1 cellular context compared by ENCODE assay signal in genomic region chr4:6546681-6547447, GRCh38.
TF ChIP-seq lines count a peak whose summit lies in the region.

No MANE protein-coding gene starts in this region.

TF ChIP-seq in HepG2, 621 proteins besides CTCF, POLR2A, EP300 and RAD21 (continued from another document and continues in another):
- TF ChIP-seq, protein P1, sequence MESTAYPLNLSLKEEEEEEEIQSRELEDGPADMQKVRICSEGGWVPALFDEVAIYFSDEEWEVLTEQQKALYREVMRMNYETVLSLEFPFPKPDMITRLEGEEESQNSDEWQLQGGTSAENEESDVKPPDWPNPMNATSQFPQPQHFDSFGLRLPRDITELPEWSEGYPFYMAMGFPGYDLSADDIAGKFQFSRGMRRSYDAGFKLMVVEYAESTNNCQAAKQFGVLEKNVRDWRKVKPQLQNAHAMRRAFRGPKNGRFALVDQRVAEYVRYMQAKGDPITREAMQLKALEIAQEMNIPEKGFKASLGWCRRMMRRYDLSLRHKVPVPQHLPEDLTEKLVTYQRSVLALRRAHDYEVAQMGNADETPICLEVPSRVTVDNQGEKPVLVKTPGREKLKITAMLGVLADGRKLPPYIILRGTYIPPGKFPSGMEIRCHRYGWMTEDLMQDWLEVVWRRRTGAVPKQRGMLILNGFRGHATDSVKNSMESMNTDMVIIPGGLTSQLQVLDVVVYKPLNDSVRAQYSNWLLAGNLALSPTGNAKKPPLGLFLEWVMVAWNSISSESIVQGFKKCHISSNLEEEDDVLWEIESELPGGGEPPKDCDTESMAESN (CRISPR knock-in tag; conservative IDR thresholded peaks at IDR 0.05), result peak; percentile 92
- no peak for TF ChIP-seq AKAP8 (CRISPR knock-in tag; IDR thresholded peaks at IDR 0.05)
- TF ChIP-seq, protein P2, sequence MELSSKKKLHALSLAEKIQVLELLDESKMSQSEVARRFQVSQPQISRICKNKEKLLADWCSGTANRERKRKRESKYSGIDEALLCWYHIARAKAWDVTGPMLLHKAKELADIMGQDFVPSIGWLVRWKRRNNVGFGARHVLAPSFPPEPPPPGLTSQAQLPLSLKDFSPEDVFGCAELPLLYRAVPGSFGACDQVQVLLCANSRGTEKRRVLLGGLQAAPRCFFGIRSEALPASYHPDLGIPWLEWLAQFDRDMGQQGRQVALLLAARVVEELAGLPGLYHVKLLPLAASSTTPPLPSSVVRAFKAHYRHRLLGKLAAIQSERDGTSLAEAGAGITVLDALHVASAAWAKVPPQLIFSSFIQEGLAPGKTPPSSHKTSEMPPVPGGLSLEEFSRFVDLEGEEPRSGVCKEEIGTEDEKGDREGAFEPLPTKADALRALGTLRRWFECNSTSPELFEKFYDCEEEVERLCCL (CRISPR knock-in tag; IDR thresholded peaks at IDR 0.05; ENCODE audit: borderline replicate concordance), result peak; percentile 38; the same call in 1 of the 2 replicates
- peak; percentile 98 for TF ChIP-seq HOXA5 (CRISPR knock-in tag; IDR thresholded peaks at IDR 0.05)
- peak; percentile 95 for TF ChIP-seq SATB2 (CRISPR knock-in tag; IDR thresholded peaks at IDR 0.05)
- TF ChIP-seq BCL6 (CRISPR knock-in tag; IDR thresholded peaks at IDR 0.05), result peak; percentile 33; the same call in 1 of the 2 replicates
- TF ChIP-seq CERS6 (CRISPR knock-in tag; IDR thresholded peaks at IDR 0.05), result no peak; the same call in 1 of the 2 replicates
- TF ChIP-seq NRL (CRISPR knock-in tag; IDR thresholded peaks at IDR 0.05; ENCODE audit: borderline replicate concordance), result peak; percentile 35; the same call in 1 of the 2 replicates
- no peak for TF ChIP-seq ETS1 (CRISPR knock-in tag; IDR thresholded peaks at IDR 0.05)
- TF ChIP-seq SIN3B (IDR thresholded peaks at IDR 0.05; ENCODE audit: low read length), result no peak
- TF ChIP-seq ZNF3 (CRISPR knock-in tag; IDR thresholded peaks at IDR 0.05), result peak; percentile 51; the same call in 1 of the 2 replicates
- TF ChIP-seq RBM22 (optimal IDR thresholded peaks at IDR 0.05; ENCODE audit: low read length), result no peak
- no peak for TF ChIP-seq ATAD3A (CRISPR knock-in tag; IDR thresholded peaks at IDR 0.05)
- TF ChIP-seq ZBTB49 (CRISPR knock-in tag; IDR thresholded peaks at IDR 0.05; ENCODE audit: borderline replicate concordance), result peak; percentile 90; the same call in 1 of the 2 replicates
- TF ChIP-seq RXRA (CRISPR knock-in tag; IDR thresholded peaks at IDR 0.05), result no peak
- TF ChIP-seq ZFP1 (CRISPR knock-in tag; IDR thresholded peaks at IDR 0.05), result peak; percentile 51; the same call in 1 of the 2 replicates
- no peak for TF ChIP-seq PHB2 (IDR thresholded peaks at IDR 0.05; ENCODE audit: partially characterized antibody)
- 0 out of 2 replicates have a peak, but pooled peaks have one; percentile 72 for TF ChIP-seq SMAD9 (CRISPR knock-in tag; IDR thresholded peaks at IDR 0.05)
- TF ChIP-seq YY1 (IDR thresholded peaks at IDR 0.05; ENCODE audit: insufficient read depth, insufficient replicate concordance, low read depth, low read length), result peak; percentile 34
- TF ChIP-seq, protein P3, sequence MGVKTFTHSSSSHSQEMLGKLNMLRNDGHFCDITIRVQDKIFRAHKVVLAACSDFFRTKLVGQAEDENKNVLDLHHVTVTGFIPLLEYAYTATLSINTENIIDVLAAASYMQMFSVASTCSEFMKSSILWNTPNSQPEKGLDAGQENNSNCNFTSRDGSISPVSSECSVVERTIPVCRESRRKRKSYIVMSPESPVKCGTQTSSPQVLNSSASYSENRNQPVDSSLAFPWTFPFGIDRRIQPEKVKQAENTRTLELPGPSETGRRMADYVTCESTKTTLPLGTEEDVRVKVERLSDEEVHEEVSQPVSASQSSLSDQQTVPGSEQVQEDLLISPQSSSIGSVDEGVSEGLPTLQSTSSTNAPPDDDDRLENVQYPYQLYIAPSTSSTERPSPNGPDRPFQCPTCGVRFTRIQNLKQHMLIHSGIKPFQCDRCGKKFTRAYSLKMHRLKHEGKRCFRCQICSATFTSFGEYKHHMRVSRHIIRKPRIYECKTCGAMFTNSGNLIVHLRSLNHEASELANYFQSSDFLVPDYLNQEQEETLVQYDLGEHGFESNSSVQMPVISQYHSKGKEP (CRISPR knock-in tag; IDR thresholded peaks at IDR 0.05), result peak; percentile 97
- no peak for TF ChIP-seq HDAC1 (CRISPR knock-in tag; IDR thresholded peaks at IDR 0.05)
- peak; percentile 68 for TF ChIP-seq HOXA3 (CRISPR knock-in tag; IDR thresholded peaks at IDR 0.05)
- TF ChIP-seq, protein P4, sequence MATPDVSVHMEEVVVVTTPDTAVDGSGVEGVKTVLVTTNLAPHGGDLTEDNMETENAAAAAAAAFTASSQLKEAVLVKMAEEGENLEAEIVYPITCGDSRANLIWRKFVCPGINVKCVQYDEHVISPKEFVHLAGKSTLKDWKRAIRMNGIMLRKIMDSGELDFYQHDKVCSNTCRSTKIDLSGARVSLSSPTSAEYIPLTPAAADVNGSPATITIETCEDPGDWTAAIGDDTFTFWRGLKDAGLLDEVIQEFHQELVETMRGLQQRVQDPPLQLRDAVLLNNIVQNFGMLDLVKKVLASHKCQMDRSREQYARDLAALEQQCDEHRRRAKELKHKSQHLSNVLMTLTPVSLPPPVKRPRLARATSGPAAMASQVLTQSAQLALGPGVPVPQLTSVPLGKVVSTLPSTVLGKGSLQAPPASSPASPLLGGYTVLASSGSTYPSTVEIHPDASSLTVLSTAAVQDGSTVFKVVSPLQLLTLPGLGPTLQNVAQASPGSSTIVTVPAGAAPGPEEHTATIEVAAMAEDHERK (CRISPR knock-in tag; IDR thresholded peaks at IDR 0.05; ENCODE audit: low read depth), result no peak
- TF ChIP-seq ZFP36 (IDR thresholded peaks at IDR 0.05; ENCODE audit: borderline replicate concordance, low read depth, low read length, partially characterized antibody), result no peak
- peak; percentile 39; the same call in 1 of the 2 replicates for TF ChIP-seq DRAP1 (CRISPR knock-in tag; IDR thresholded peaks at IDR 0.05)
- 0 out of 2 replicates have a peak, but pooled peaks have one; percentile 51 for TF ChIP-seq ZGPAT (CRISPR knock-in tag; IDR thresholded peaks at IDR 0.05)
- TF ChIP-seq SRSF1 (optimal IDR thresholded peaks at IDR 0.05; ENCODE audit: low read depth, low read length), result no peak
- TF ChIP-seq MLX (CRISPR knock-in tag; IDR thresholded peaks at IDR 0.05), result 0 out of 2 replicates have a peak, but pooled peaks have one; percentile 28
- no peak for TF ChIP-seq HNF4A (CRISPR knock-in tag; IDR thresholded peaks at IDR 0.05)
- TF ChIP-seq MED1 (CRISPR knock-in tag; IDR thresholded peaks at IDR 0.05), result peak; percentile 61; the same call in 1 of the 2 replicates
- TF ChIP-seq, protein P5, sequence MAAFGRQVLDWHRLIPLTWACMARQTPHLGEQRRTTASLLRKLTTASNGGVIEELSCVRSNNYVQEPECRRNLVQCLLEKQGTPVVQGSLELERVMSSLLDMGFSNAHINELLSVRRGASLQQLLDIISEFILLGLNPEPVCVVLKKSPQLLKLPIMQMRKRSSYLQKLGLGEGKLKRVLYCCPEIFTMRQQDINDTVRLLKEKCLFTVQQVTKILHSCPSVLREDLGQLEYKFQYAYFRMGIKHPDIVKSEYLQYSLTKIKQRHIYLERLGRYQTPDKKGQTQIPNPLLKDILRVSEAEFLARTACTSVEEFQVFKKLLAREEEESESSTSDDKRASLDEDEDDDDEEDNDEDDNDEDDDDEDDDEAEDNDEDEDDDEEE (CRISPR knock-in tag; IDR thresholded peaks at IDR 0.05), result no peak
- TF ChIP-seq, protein P6, sequence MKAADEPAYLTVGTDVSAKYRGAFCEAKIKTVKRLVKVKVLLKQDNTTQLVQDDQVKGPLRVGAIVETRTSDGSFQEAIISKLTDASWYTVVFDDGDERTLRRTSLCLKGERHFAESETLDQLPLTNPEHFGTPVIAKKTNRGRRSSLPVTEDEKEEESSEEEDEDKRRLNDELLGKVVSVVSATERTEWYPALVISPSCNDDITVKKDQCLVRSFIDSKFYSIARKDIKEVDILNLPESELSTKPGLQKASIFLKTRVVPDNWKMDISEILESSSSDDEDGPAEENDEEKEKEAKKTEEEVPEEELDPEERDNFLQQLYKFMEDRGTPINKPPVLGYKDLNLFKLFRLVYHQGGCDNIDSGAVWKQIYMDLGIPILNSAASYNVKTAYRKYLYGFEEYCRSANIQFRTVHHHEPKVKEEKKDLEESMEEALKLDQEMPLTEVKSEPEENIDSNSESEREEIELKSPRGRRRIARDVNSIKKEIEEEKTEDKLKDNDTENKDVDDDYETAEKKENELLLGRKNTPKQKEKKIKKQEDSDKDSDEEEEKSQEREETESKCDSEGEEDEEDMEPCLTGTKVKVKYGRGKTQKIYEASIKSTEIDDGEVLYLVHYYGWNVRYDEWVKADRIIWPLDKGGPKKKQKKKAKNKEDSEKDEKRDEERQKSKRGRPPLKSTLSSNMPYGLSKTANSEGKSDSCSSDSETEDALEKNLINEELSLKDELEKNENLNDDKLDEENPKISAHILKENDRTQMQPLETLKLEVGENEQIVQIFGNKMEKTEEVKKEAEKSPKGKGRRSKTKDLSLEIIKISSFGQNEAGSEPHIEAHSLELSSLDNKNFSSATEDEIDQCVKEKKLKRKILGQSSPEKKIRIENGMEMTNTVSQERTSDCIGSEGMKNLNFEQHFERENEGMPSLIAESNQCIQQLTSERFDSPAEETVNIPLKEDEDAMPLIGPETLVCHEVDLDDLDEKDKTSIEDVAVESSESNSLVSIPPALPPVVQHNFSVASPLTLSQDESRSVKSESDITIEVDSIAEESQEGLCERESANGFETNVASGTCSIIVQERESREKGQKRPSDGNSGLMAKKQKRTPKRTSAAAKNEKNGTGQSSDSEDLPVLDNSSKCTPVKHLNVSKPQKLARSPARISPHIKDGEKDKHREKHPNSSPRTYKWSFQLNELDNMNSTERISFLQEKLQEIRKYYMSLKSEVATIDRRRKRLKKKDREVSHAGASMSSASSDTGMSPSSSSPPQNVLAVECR (CRISPR knock-in tag; IDR thresholded peaks at IDR 0.05; ENCODE audit: borderline replicate concordance), result peak; percentile 45; the same call in 1 of the 2 replicates
- 0 out of 2 replicates have a peak, but pooled peaks have one; percentile 65 for TF ChIP-seq ZNF367 (CRISPR knock-in tag; IDR thresholded peaks at IDR 0.05; ENCODE audit: borderline replicate concordance)
